ENCODE assay signal across 2 cellular contexts in genomic region chr15:61327019-61327631, GRCh38.
TF ChIP-seq lines count a peak whose summit lies in the region.

No MANE protein-coding gene starts in this region.

TF ChIP-seq in liver, 16 proteins besides CTCF, POLR2A, EP300 and RAD21 (continued from another document):
- no peak for TF ChIP-seq ATF3 (IDR thresholded peaks at IDR 0.05)
- peak; percentile 63 for TF ChIP-seq ZBTB33 (IDR thresholded peaks at IDR 0.05)
- peak; percentile 80 for TF ChIP-seq MAX (IDR thresholded peaks at IDR 0.05)
- no peak for TF ChIP-seq NR2F2 (IDR thresholded peaks at IDR 0.05)
- TF ChIP-seq GABPA (IDR thresholded peaks at IDR 0.05 in 1 of 2, conservative IDR thresholded peaks at IDR 0.05 in 1 of 2), result no peak
- TF ChIP-seq JUND (IDR thresholded peaks at IDR 0.05), result peak; percentile 64

TF ChIP-seq in HepG2, 621 proteins besides CTCF, POLR2A, EP300 and RAD21 (continued from another document):
- TF ChIP-seq JUN (CRISPR knock-in tag; IDR thresholded peaks at IDR 0.05), result no peak
- TF ChIP-seq ZNF326 (CRISPR knock-in tag; IDR thresholded peaks at IDR 0.05; ENCODE audit: borderline replicate concordance), result no peak
- no peak for TF ChIP-seq HMG20B (CRISPR knock-in tag; conservative IDR thresholded peaks at IDR 0.05)
- TF ChIP-seq SSRP1 (CRISPR knock-in tag; IDR thresholded peaks at IDR 0.05), result no peak
